In genomic region chr14:68404652-68405183, GRCh38 we compare ENCODE assay signal across 2 cellular contexts.
TF ChIP-seq lines count a peak whose summit lies in the region.

No MANE protein-coding gene starts in this region.

TF ChIP-seq in IMR-90, 13 proteins besides CTCF, POLR2A, EP300 and RAD21 (continued from another document):
- no peak for TF ChIP-seq CEBPB (IDR thresholded peaks at IDR 0.05; ENCODE audit: low read depth, low read length)
- TF ChIP-seq ELK1 (IDR thresholded peaks at IDR 0.05; ENCODE audit: borderline replicate concordance, low read depth, low read length) = no peak
- no peak for TF ChIP-seq USF2 (IDR thresholded peaks at IDR 0.05; ENCODE audit: low read depth, low read length)
- TF ChIP-seq MAFK (IDR thresholded peaks at IDR 0.05; ENCODE audit: low read depth, low read length) = no peak
- TF ChIP-seq CHD1 (IDR thresholded peaks at IDR 0.05; ENCODE audit: low read depth, low read length) = no peak
- TF ChIP-seq RFX5 (IDR thresholded peaks at IDR 0.05; ENCODE audit: low read depth, low read length) = no peak
- TF ChIP-seq MXI1 (IDR thresholded peaks at IDR 0.05; ENCODE audit: borderline replicate concordance, low read depth, low read length) = no peak
- no peak for TF ChIP-seq SMC3 (IDR thresholded peaks at IDR 0.05; ENCODE audit: low read depth, low read length)

TF ChIP-seq in K562, 482 proteins besides CTCF, POLR2A, EP300 and RAD21 (continued from another document and continues in another):
- TF ChIP-seq, protein P1, sequence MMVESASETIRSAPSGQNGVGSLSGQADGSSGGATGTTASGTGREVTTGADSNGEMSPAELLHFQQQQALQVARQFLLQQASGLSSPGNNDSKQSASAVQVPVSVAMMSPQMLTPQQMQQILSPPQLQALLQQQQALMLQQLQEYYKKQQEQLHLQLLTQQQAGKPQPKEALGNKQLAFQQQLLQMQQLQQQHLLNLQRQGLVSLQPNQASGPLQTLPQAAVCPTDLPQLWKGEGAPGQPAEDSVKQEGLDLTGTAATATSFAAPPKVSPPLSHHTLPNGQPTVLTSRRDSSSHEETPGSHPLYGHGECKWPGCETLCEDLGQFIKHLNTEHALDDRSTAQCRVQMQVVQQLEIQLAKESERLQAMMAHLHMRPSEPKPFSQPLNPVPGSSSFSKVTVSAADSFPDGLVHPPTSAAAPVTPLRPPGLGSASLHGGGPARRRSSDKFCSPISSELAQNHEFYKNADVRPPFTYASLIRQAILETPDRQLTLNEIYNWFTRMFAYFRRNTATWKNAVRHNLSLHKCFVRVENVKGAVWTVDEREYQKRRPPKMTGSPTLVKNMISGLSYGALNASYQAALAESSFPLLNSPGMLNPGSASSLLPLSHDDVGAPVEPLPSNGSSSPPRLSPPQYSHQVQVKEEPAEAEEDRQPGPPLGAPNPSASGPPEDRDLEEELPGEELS (CRISPR knock-in tag; IDR thresholded peaks at IDR 0.05; ENCODE audit: borderline replicate concordance) = no peak
- peak in 1 of 2 experiments; percentile 67; a peak in 1 of 4 replicates for TF ChIP-seq RCOR1 (IDR thresholded peaks at IDR 0.05; ENCODE audit: borderline replicate concordance in 1 of 2, low read depth in 2 of 2, low read length in 2 of 2)
- TF ChIP-seq ZNF449 (CRISPR knock-in tag; IDR thresholded peaks at IDR 0.05) = no peak
- no peak for TF ChIP-seq YBX1 (IDR thresholded peaks at IDR 0.05)
- TF ChIP-seq FOXA1 (IDR thresholded peaks at IDR 0.05; ENCODE audit: borderline replicate concordance) = no peak
- no peak for TF ChIP-seq PCBP1 (IDR thresholded peaks at IDR 0.05; ENCODE audit: low read depth, low read length, poor library complexity, severe bottlenecking)
- no peak for TF ChIP-seq ARID3B (CRISPR knock-in tag; IDR thresholded peaks at IDR 0.05; ENCODE audit: borderline replicate concordance)
- TF ChIP-seq ADNP (tag; IDR thresholded peaks at IDR 0.05) = no peak
- TF ChIP-seq ZNF592 (IDR thresholded peaks at IDR 0.05) = no peak
- no peak for TF ChIP-seq MYBL2 (IDR thresholded peaks at IDR 0.05; ENCODE audit: low read depth)
- no peak for TF ChIP-seq MYBL2 (CRISPR knock-in tag; IDR thresholded peaks at IDR 0.05; ENCODE audit: borderline replicate concordance)
- TF ChIP-seq NFXL1 (CRISPR knock-in tag; IDR thresholded peaks at IDR 0.05) = no peak
- TF ChIP-seq, protein P2, sequence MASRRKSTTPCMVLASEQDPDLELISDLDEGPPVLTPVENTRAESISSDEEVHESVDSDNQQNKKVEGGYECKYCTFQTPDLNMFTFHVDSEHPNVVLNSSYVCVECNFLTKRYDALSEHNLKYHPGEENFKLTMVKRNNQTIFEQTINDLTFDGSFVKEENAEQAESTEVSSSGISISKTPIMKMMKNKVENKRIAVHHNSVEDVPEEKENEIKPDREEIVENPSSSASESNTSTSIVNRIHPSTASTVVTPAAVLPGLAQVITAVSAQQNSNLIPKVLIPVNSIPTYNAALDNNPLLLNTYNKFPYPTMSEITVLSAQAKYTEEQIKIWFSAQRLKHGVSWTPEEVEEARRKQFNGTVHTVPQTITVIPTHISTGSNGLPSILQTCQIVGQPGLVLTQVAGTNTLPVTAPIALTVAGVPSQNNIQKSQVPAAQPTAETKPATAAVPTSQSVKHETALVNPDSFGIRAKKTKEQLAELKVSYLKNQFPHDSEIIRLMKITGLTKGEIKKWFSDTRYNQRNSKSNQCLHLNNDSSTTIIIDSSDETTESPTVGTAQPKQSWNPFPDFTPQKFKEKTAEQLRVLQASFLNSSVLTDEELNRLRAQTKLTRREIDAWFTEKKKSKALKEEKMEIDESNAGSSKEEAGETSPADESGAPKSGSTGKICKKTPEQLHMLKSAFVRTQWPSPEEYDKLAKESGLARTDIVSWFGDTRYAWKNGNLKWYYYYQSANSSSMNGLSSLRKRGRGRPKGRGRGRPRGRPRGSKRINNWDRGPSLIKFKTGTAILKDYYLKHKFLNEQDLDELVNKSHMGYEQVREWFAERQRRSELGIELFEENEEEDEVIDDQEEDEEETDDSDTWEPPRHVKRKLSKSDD (conservative IDR thresholded peaks at IDR 0.05; ENCODE audit: low read length) = no peak
- TF ChIP-seq, protein P3, sequence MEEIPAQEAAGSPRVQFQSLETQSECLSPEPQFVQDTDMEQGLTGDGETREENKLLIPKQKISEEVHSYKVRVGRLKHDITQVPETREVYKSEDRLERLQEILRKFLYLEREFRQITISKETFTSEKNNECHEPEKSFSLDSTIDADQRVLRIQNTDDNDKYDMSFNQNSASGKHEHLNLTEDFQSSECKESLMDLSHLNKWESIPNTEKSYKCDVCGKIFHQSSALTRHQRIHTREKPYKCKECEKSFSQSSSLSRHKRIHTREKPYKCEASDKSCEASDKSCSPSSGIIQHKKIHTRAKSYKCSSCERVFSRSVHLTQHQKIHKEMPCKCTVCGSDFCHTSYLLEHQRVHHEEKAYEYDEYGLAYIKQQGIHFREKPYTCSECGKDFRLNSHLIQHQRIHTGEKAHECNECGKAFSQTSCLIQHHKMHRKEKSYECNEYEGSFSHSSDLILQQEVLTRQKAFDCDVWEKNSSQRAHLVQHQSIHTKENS (CRISPR knock-in tag; IDR thresholded peaks at IDR 0.05) = no peak
- TF ChIP-seq, protein P4, sequence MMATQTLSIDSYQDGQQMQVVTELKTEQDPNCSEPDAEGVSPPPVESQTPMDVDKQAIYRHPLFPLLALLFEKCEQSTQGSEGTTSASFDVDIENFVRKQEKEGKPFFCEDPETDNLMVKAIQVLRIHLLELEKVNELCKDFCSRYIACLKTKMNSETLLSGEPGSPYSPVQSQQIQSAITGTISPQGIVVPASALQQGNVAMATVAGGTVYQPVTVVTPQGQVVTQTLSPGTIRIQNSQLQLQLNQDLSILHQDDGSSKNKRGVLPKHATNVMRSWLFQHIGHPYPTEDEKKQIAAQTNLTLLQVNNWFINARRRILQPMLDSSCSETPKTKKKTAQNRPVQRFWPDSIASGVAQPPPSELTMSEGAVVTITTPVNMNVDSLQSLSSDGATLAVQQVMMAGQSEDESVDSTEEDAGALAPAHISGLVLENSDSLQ (IDR thresholded peaks at IDR 0.05) = peak; percentile 93
- TF ChIP-seq, protein P5, sequence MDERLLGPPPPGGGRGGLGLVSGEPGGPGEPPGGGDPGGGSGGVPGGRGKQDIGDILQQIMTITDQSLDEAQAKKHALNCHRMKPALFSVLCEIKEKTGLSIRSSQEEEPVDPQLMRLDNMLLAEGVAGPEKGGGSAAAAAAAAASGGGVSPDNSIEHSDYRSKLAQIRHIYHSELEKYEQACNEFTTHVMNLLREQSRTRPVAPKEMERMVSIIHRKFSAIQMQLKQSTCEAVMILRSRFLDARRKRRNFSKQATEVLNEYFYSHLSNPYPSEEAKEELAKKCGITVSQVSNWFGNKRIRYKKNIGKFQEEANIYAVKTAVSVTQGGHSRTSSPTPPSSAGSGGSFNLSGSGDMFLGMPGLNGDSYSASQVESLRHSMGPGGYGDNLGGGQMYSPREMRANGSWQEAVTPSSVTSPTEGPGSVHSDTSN (CRISPR knock-in tag; IDR thresholded peaks at IDR 0.05; ENCODE audit: low read depth) = 0 out of 2 replicates have a peak, but pooled peaks have one; percentile 47
- TF ChIP-seq, protein P5 (tag; conservative IDR thresholded peaks at IDR 0.05; ENCODE audit: low read depth) = 0 out of 2 replicates have a peak, but pooled peaks have one; percentile 52
- TF ChIP-seq, protein P6, sequence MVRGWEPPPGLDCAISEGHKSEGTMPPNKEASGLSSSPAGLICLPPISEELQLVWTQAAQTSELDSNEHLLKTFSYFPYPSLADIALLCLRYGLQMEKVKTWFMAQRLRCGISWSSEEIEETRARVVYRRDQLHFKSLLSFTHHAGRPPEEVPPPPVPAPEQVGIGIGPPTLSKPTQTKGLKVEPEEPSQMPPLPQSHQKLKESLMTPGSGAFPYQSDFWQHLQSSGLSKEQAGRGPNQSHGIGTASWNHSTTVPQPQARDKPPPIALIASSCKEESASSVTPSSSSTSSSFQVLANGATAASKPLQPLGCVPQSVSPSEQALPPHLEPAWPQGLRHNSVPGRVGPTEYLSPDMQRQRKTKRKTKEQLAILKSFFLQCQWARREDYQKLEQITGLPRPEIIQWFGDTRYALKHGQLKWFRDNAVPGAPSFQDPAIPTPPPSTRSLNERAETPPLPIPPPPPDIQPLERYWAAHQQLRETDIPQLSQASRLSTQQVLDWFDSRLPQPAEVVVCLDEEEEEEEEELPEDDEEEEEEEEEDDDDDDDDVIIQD (CRISPR knock-in tag; IDR thresholded peaks at IDR 0.05) = no peak
- no peak for TF ChIP-seq RERE (CRISPR knock-in tag; IDR thresholded peaks at IDR 0.05; ENCODE audit: borderline replicate concordance)
- no peak for TF ChIP-seq ZNF175 (CRISPR knock-in tag; IDR thresholded peaks at IDR 0.05; ENCODE audit: low read depth)
